33 cellular contexts compared by ENCODE assay signal in genomic region chr7:151423936-151424335, GRCh38. TPM values are rescaled to one million over a fixed set of nuclear protein-coding genes. Genes with fewer than 3 reads are reported as not detected.
"Had no signal": no experiment of that assay in that cellular context is flagged by ENCODE, and none has a peak within 500 bp of the region (broad histone marks: within the 10 kb centered on the region; RNA-seq: fewer than 3 reads in every experiment).

No MANE protein-coding gene starts in this region.

- H3K27me3 ChIP-seq: adrenal gland, body of pancreas, colonic mucosa had no signal

- DNase-seq: activated CD4-positive, alpha-beta memory T cell treated with anti-CD3 and anti-CD28 coated beads for 36 hours; activated CD4-positive, alpha-beta T cell treated with anti-CD3 and anti-CD28 coated beads for 36 hours; activated CD4-positive, alpha-beta T cell treated with anti-CD3 and anti-CD28 coated beads, Interleukin-2, amount 10 ng/mL, durations not matched to agents 24 days and 14 days; activated CD4-positive, CD25-positive, alpha-beta regulatory T cell; activated CD4-positive, CD25-positive, alpha-beta regulatory T cell treated with anti-CD3 and anti-CD28 coated beads, Interleukin-2, amount 50 U/mL, for 72 hours; activated CD8-positive, alpha-beta memory T cell treated with anti-CD3 and anti-CD28 coated beads, Interleukin-2, amount 10 ng/mL, durations not matched to agents 7 days and 5 days; activated CD8-positive, alpha-beta memory T cell treated with anti-CD3 and anti-CD28 coated beads, Interleukin-2, amount 50 U/mL, for 4 hours; activated CD8-positive, alpha-beta T cell treated with anti-CD3 and anti-CD28 coated beads, Interleukin-2, amount 10 ng/mL, durations not matched to agents 7 days and 5 days; activated effector memory CD4-positive, alpha-beta T cell treated with anti-CD3 and anti-CD28 coated beads, Interleukin-2, amount 50 U/mL, for 16 hours; activated naive CD4-positive, alpha-beta T cell treated with anti-CD3 and anti-CD28 coated beads, Interleukin-2, amount 10 ng/mL, durations not matched to agents 7 days and 5 days; activated naive CD8-positive, alpha-beta T cell treated with anti-CD3 and anti-CD28 coated beads, Interleukin-2, amount 50 U/mL, for 24 hours; activated T-cell treated with anti-CD3 and anti-CD28 coated beads, Interleukin-2, amount 50 U/mL, for 1 hour; activated T-cell treated with anti-CD3 and anti-CD28 coated beads, Interleukin-2, amount 50 U/mL, for 48 hours; adrenal gland; amygdala; aorta; body of pancreas; central memory CD4-positive, alpha-beta T cell; cerebellar nuclear complex; colonic mucosa; effector CD8-positive, alpha-beta T cell; endodermal cell; foreskin melanocyte; heart left ventricle; T-helper 2 cell had no signal

- H3K4me1 ChIP-seq: body of pancreas, colonic mucosa had no signal

- H3K9me3 ChIP-seq: adrenal gland, body of pancreas, colonic mucosa had no signal

- H3K27ac ChIP-seq: adrenal gland, body of pancreas, colonic mucosa, heart left ventricle had no signal

- H3K27me3 Mint-ChIP-seq: activated CD4-positive, alpha-beta memory T cell treated with anti-CD3 and anti-CD28 coated beads for 36 hours; activated CD4-positive, alpha-beta T cell treated with anti-CD3 and anti-CD28 coated beads for 36 hours; activated naive CD8-positive, alpha-beta T cell treated with anti-CD3 and anti-CD28 coated beads, Interleukin-2, amount 50 U/mL, for 24 hours had no signal

- H3K36me3 Mint-ChIP-seq: activated CD4-positive, alpha-beta memory T cell treated with anti-CD3 and anti-CD28 coated beads for 36 hours; activated CD8-positive, alpha-beta memory T cell treated with anti-CD3 and anti-CD28 coated beads, Interleukin-2, amount 10 ng/mL, durations not matched to agents 7 days and 5 days had no signal

- H3K36me3 ChIP-seq: adrenal gland, colonic mucosa, heart left ventricle had no signal

- H3K9me3 Mint-ChIP-seq: activated naive CD8-positive, alpha-beta T cell treated with anti-CD3 and anti-CD28 coated beads, Interleukin-2, amount 50 U/mL, for 24 hours had no signal

- H3K27ac Mint-ChIP-seq: activated CD4-positive, alpha-beta memory T cell treated with anti-CD3 and anti-CD28 coated beads for 36 hours; activated CD4-positive, alpha-beta T cell treated with anti-CD3 and anti-CD28 coated beads for 36 hours; activated CD4-positive, alpha-beta T cell treated with anti-CD3 and anti-CD28 coated beads, Interleukin-2, amount 10 ng/mL, durations not matched to agents 24 days and 14 days; activated CD8-positive, alpha-beta memory T cell treated with anti-CD3 and anti-CD28 coated beads, Interleukin-2, amount 10 ng/mL, durations not matched to agents 7 days and 5 days; activated CD8-positive, alpha-beta T cell treated with anti-CD3 and anti-CD28 coated beads, Interleukin-2, amount 10 ng/mL, durations not matched to agents 7 days and 5 days; activated naive CD4-positive, alpha-beta T cell treated with anti-CD3 and anti-CD28 coated beads, Interleukin-2, amount 10 ng/mL, durations not matched to agents 7 days and 5 days; activated naive CD4-positive, alpha-beta T cell treated with anti-CD3 and anti-CD28 coated beads, Interleukin-2, amount 50 U/mL, for 72 hours; activated naive CD8-positive, alpha-beta T cell treated with anti-CD3 and anti-CD28 coated beads, Interleukin-2, amount 50 U/mL, for 24 hours; activated T-helper 1 cell treated with anti-CD3 and anti-CD28 coated beads, Interleukin-12 subunit alpha, Interleukin-12 subunit beta, Interleukin-2, Interleukin-4 antibody, amounts not matched to agents 30 ng/mL and 10 ng/mL and 1 ng/mL, durations not matched to agents 14 hours and 24 hours and 36 hours; activated T-helper 2 cell treated with anti-CD3 and anti-CD28 coated beads, Interferon-gamma antibody, Interleukin-2, Interleukin-4, amounts not matched to agents 10 μg/mL and 5 μg/mL and 100 μg/mL, durations not matched to agents 14 hours and 24 hours and 36 hours had no signal

- H3K4me3 Mint-ChIP-seq: activated CD4-positive, alpha-beta memory T cell treated with anti-CD3 and anti-CD28 coated beads for 36 hours; activated CD4-positive, alpha-beta T cell treated with anti-CD3 and anti-CD28 coated beads for 36 hours; activated CD4-positive, alpha-beta T cell treated with anti-CD3 and anti-CD28 coated beads, Interleukin-2, amount 10 ng/mL, durations not matched to agents 24 days and 14 days; activated CD8-positive, alpha-beta memory T cell treated with anti-CD3 and anti-CD28 coated beads, Interleukin-2, amount 10 ng/mL, durations not matched to agents 7 days and 5 days; activated CD8-positive, alpha-beta T cell treated with anti-CD3 and anti-CD28 coated beads, Interleukin-2, amount 10 ng/mL, durations not matched to agents 7 days and 5 days; activated naive CD4-positive, alpha-beta T cell treated with anti-CD3 and anti-CD28 coated beads, Interleukin-2, amount 10 ng/mL, durations not matched to agents 7 days and 5 days; activated naive CD8-positive, alpha-beta T cell treated with anti-CD3 and anti-CD28 coated beads, Interleukin-2, amount 50 U/mL, for 24 hours; activated T-helper 1 cell treated with anti-CD3 and anti-CD28 coated beads, Interleukin-12 subunit alpha, Interleukin-12 subunit beta, Interleukin-2, Interleukin-4 antibody, amounts not matched to agents 30 ng/mL and 10 ng/mL and 1 ng/mL, durations not matched to agents 14 hours and 24 hours and 36 hours; endodermal cell had no signal

- H3K4me3 ChIP-seq: adrenal gland, body of pancreas, colonic mucosa, heart left ventricle had no signal

RNA-seq across cellular contexts. Expression of gene WDR86, which starts 14.1 kb away (rescaled TPM):
- total RNA-seq: activated CD4-positive, alpha-beta T cell treated with anti-CD3 and anti-CD28 coated beads for 36 hours; activated CD4-positive, alpha-beta T cell treated with anti-CD3 and anti-CD28 coated beads, Interleukin-2, amount 10 ng/mL, durations not matched to agents 24 days and 14 days; activated CD8-positive, alpha-beta memory T cell treated with anti-CD3 and anti-CD28 coated beads for 36 hours; activated naive CD4-positive, alpha-beta T cell treated with anti-CD3 and anti-CD28 coated beads, Interleukin-2, amount 50 U/mL, for 72 hours; activated T-helper 1 cell treated with anti-CD3 and anti-CD28 coated beads, Interleukin-12 subunit alpha, Interleukin-12 subunit beta, Interleukin-2, Interleukin-4 antibody, amounts not matched to agents 30 ng/mL and 10 ng/mL and 1 ng/mL, durations not matched to agents 14 hours and 24 hours and 36 hours; activated T-helper 2 cell treated with anti-CD3 and anti-CD28 coated beads, Interferon-gamma antibody, Interleukin-2, Interleukin-4, amounts not matched to agents 10 μg/mL and 5 μg/mL and 100 μg/mL, durations not matched to agents 14 hours and 24 hours and 36 hours; dermis microvascular lymphatic vessel endothelial cell; T-helper 1 cell treated with Interleukin-12 subunit alpha and Interleukin-12 subunit beta and Interleukin-4 antibody, amounts not matched to agents 30 ng/mL and 1 ng/mL, for 36 hours had no signal

RNA-seq across cellular contexts. Expression of gene CRYGN, which starts 16.0 kb away (rescaled TPM):
- total RNA-seq: activated CD4-positive, alpha-beta T cell treated with anti-CD3 and anti-CD28 coated beads, Interleukin-2, amount 10 ng/mL, durations not matched to agents 24 days and 14 days; activated CD8-positive, alpha-beta memory T cell treated with anti-CD3 and anti-CD28 coated beads for 36 hours; activated CD8-positive, alpha-beta memory T cell treated with anti-CD3 and anti-CD28 coated beads, Interleukin-2, amount 10 ng/mL, durations not matched to agents 7 days and 5 days; activated T-helper 1 cell treated with anti-CD3 and anti-CD28 coated beads, Interleukin-12 subunit alpha, Interleukin-12 subunit beta, Interleukin-2, Interleukin-4 antibody, amounts not matched to agents 30 ng/mL and 10 ng/mL and 1 ng/mL, durations not matched to agents 14 hours and 24 hours and 36 hours; activated T-helper 2 cell treated with anti-CD3 and anti-CD28 coated beads, Interferon-gamma antibody, Interleukin-2, Interleukin-4, amounts not matched to agents 10 μg/mL and 5 μg/mL and 100 μg/mL, durations not matched to agents 14 hours and 24 hours and 36 hours; body of pancreas; colonic mucosa; dermis microvascular lymphatic vessel endothelial cell; epithelial cell of proximal tubule; esophagus mucosa; T-helper 1 cell treated with Interleukin-12 subunit alpha and Interleukin-12 subunit beta and Interleukin-4 antibody, amounts not matched to agents 30 ng/mL and 1 ng/mL, for 36 hours had no signal
